In genomic region chr2:75792146-75792545, GRCh38 we compare ENCODE assay signal across 20 cellular contexts.
"Had no signal": no experiment of that assay in that cellular context is flagged by ENCODE, and none has a peak within 500 bp of the region (broad histone marks: within the 10 kb centered on the region; RNA-seq: fewer than 3 reads in every experiment).

No MANE protein-coding gene starts in this region.

- H3K9me3 ChIP-seq: left ventricle myocardium inferior, ovary, sigmoid colon, spleen, tibial nerve, upper lobe of right lung had no signal

- DNase-seq: islet precursor cell; left ventricle myocardium inferior; mesendoderm; naive thymus-derived CD4-positive, alpha-beta T cell; ovary; retina; sigmoid colon; small intestine; spleen; stimulated activated CD4-positive, alpha-beta T cell treated with anti-CD3 and anti-CD28 coated beads, Interleukin-4, amount 100 ng/mL, for 24 hours; stimulated activated naive CD4-positive, alpha-beta T cell treated with Interleukin-2 at 50 U/mL for 16 hours; stimulated activated naive CD8-positive, alpha-beta T cell treated with anti-CD3 and anti-CD28 coated beads, Interleukin-15, amount 100 ng/mL, for 72 hours; substantia nigra; upper lobe of right lung had no signal

- ATAC-seq: naive thymus-derived CD4-positive, alpha-beta T cell; natural killer cell treated with Interleukin-12 subunit alpha and Interleukin-12 subunit beta and Interleukin-15 and Interleukin-18, amount 100 ng/mL, for 72 hours; right cardiac atrium; stimulated activated effector memory CD8-positive, alpha-beta T cell treated with anti-CD3 and anti-CD28 coated beads, Interleukin-12 subunit alpha, Interleukin-12 subunit beta, amount 100 ng/mL, for 72 hours; stimulated activated naive CD8-positive, alpha-beta T cell treated with anti-CD3 and anti-CD28 coated beads, Interleukin-15, amount 100 ng/mL, for 72 hours had no signal

- H3K4me1 ChIP-seq: left ventricle myocardium inferior, sigmoid colon, spleen, upper lobe of right lung had no signal

- H3K4me3 ChIP-seq: hepatocyte, left ventricle myocardium inferior, lung, ovary, sigmoid colon, spleen, tibial nerve, upper lobe of right lung had no signal

- H3K27ac ChIP-seq: hepatocyte, left ventricle myocardium inferior, ovary, sigmoid colon, spleen, tibial nerve, upper lobe of right lung had no signal

- H3K27me3 ChIP-seq: hepatocyte, ovary, sigmoid colon, tibial nerve, upper lobe of right lung had no signal

- H3K36me3 ChIP-seq: left ventricle myocardium inferior, ovary, sigmoid colon, spleen, tibial nerve, upper lobe of right lung had no signal
